In the genomic region with DNA sequence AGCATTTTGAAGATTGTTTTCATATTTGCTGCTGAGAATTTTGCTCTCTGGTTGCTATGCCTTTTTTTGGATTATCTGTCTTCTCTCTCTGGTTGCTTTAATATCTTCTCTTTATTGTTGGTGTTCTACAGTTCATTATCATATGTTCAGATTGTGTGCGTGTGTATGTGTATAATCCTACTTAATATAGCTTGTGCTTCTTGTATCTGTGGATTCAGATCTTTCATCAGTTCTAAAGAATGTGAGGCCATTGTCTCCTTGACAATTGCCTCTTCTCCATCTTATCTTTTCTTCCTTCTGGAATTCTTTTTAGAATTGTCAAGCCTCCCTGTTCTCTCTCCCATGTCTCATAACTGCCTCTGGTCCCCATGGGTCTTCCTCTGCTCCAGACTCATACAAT, we compare ENCODE assay signal across 28 cellular contexts.
"Had no signal": no experiment of that assay in that cellular context is flagged by ENCODE, and none has a peak within 500 bp of the region (broad histone marks: within the 10 kb centered on the region; RNA-seq: fewer than 3 reads in every experiment).

No MANE protein-coding gene starts in this region.

- H3K27ac Mint-ChIP-seq: stimulated activated effector memory CD8-positive, alpha-beta T cell treated with anti-CD3 and anti-CD28 coated beads, Interleukin-12 subunit alpha, Interleukin-12 subunit beta, amount 100 ng/mL, for 72 hours; stimulated activated memory B cell treated with anti-CD40 and anti-IgM and Interleukin-4, amounts not matched to agents 10 μg/mL and 1 μg/mL and 100 μg/mL, for 72 hours; stimulated activated naive B cell treated with anti-CD40 and anti-IgM and Interleukin-4, amounts not matched to agents 10 μg/mL and 1 μg/mL and 100 μg/mL, for 72 hours; stimulated activated naive CD8-positive, alpha-beta T cell treated with anti-CD3 and anti-CD28 coated beads, Interleukin-15, amount 100 ng/mL, for 72 hours; stimulated activated naive CD8-positive, alpha-beta T cell treated with anti-CD3 and anti-CD28 coated beads, Interleukin-15, Interleukin-2, amounts not matched to agents 100 ng/mL and 50 ng/mL, for 24 hours; type B pancreatic cell had no signal

- H3K9me3 Mint-ChIP-seq: type B pancreatic cell had no signal

- H3K9me3 ChIP-seq: suprapubic skin, testis, thyroid gland, uterus, vagina had no signal

- H3K27me3 ChIP-seq: suprapubic skin, testis, thyroid gland, tibial artery, tibial nerve, transverse colon, upper lobe of left lung, upper lobe of right lung, uterus, vagina had no signal

- H3K36me3 Mint-ChIP-seq: stimulated activated effector memory CD8-positive, alpha-beta T cell treated with anti-CD3 and anti-CD28 coated beads, Interleukin-12 subunit alpha, Interleukin-12 subunit beta, amount 100 ng/mL, for 72 hours; stimulated activated memory B cell treated with anti-CD40 and anti-IgM and Interleukin-4, amounts not matched to agents 10 μg/mL and 1 μg/mL and 100 μg/mL, for 72 hours; type B pancreatic cell had no signal

- H3K4me1 ChIP-seq: stomach, suprapubic skin, testis, tibial artery, tibial nerve, transverse colon, upper lobe of left lung, upper lobe of right lung, uterus, vagina had no signal

- DNase-seq: stimulated activated CD4-positive, alpha-beta T cell treated with anti-CD3 and anti-CD28 coated beads, Interleukin-2, amount 100 ng/mL, for 48 hours; stimulated activated CD4-positive, alpha-beta T cell treated with anti-CD3 and anti-CD28 coated beads, Interleukin-4, amount 100 ng/mL, for 1 hour; stimulated activated CD4-positive, alpha-beta T cell treated with anti-CD3 and anti-CD28 coated beads, Interleukin-4, amount 100 ng/mL, for 24 hours; stimulated activated CD4-positive, alpha-beta T cell treated with anti-CD3 and anti-CD28 coated beads, Interleukin-4, amount 100 ng/mL, for 4 hours; stimulated activated CD8-positive, alpha-beta memory T cell treated with anti-CD3 and anti-CD28 coated beads, Interleukin-4, amount 100 ng/mL, for 48 hours; stimulated activated naive B cell treated with anti-CD40 and anti-IgM and Interleukin-4, amounts not matched to agents 10 μg/mL and 1 μg/mL and 100 μg/mL, for 72 hours; stimulated activated naive CD4-positive, alpha-beta T cell; stimulated activated naive CD4-positive, alpha-beta T cell treated with Interleukin-2 at 50 U/mL for 16 hours; stimulated activated naive CD8-positive, alpha-beta T cell treated with anti-CD3 and anti-CD28 coated beads, Interleukin-15, amount 100 ng/mL, for 72 hours; stimulated activated naive CD8-positive, alpha-beta T cell treated with anti-CD3 and anti-CD28 coated beads, Interleukin-15, Interleukin-2, amounts not matched to agents 100 U/mL and 50 U/mL, for 24 hours; stomach; substantia nigra; testis; thyroid gland; tibial artery; transverse colon; trophoblast cell; upper lobe of left lung; upper lobe of right lung; uterus had no signal

- H3K27me3 Mint-ChIP-seq: stimulated activated memory B cell treated with anti-CD40 and anti-IgM and Interleukin-4, amounts not matched to agents 10 μg/mL and 1 μg/mL and 100 μg/mL, for 72 hours had no signal

- H3K27ac ChIP-seq: stomach, suprapubic skin, testis, thoracic aorta, thyroid gland, tibial artery, tibial nerve, transverse colon, upper lobe of left lung, upper lobe of right lung, uterus, vagina had no signal

- ATAC-seq: stimulated activated effector memory CD8-positive, alpha-beta T cell treated with anti-CD3 and anti-CD28 coated beads, Interleukin-12 subunit alpha, Interleukin-12 subunit beta, amount 100 ng/mL, for 72 hours; stimulated activated memory B cell treated with anti-CD40 and anti-IgM and Interleukin-4, amounts not matched to agents 10 μg/mL and 1 μg/mL and 100 μg/mL, for 72 hours; stimulated activated naive B cell treated with anti-CD40 and anti-IgM and Interleukin-4, amounts not matched to agents 10 μg/mL and 1 μg/mL and 100 μg/mL, for 72 hours; stimulated activated naive CD8-positive, alpha-beta T cell treated with anti-CD3 and anti-CD28 coated beads, Interleukin-15, amount 100 ng/mL, for 72 hours; stimulated activated naive CD8-positive, alpha-beta T cell treated with anti-CD3 and anti-CD28 coated beads, Interleukin-15, Interleukin-2, amounts not matched to agents 100 U/mL and 50 U/mL, for 24 hours; upper lobe of right lung had no signal

- H3K4me1 Mint-ChIP-seq: stimulated activated effector memory CD8-positive, alpha-beta T cell treated with anti-CD3 and anti-CD28 coated beads, Interleukin-12 subunit alpha, Interleukin-12 subunit beta, amount 100 ng/mL, for 72 hours; stimulated activated memory B cell treated with anti-CD40 and anti-IgM and Interleukin-4, amounts not matched to agents 10 μg/mL and 1 μg/mL and 100 μg/mL, for 72 hours; stimulated activated naive B cell treated with anti-CD40 and anti-IgM and Interleukin-4, amounts not matched to agents 10 μg/mL and 1 μg/mL and 100 μg/mL, for 72 hours; stimulated activated naive CD8-positive, alpha-beta T cell treated with anti-CD3 and anti-CD28 coated beads, Interleukin-15, amount 100 ng/mL, for 72 hours had no signal

- H3K4me3 ChIP-seq: stomach, suprapubic skin, testis, thoracic aorta, thyroid gland, tibial artery, tibial nerve, transverse colon, upper lobe of left lung, upper lobe of right lung, uterus, vagina had no signal

- H3K36me3 ChIP-seq: stomach, suprapubic skin, thoracic aorta, thyroid gland, tibial artery, tibial nerve, transverse colon, upper lobe of left lung, upper lobe of right lung, uterus, vagina had no signal

- H3K4me3 Mint-ChIP-seq: stimulated activated effector memory CD8-positive, alpha-beta T cell treated with anti-CD3 and anti-CD28 coated beads, Interleukin-12 subunit alpha, Interleukin-12 subunit beta, amount 100 ng/mL, for 72 hours; stimulated activated memory B cell treated with anti-CD40 and anti-IgM and Interleukin-4, amounts not matched to agents 10 μg/mL and 1 μg/mL and 100 μg/mL, for 72 hours; stimulated activated naive B cell treated with anti-CD40 and anti-IgM and Interleukin-4, amounts not matched to agents 10 μg/mL and 1 μg/mL and 100 μg/mL, for 72 hours; stimulated activated naive CD8-positive, alpha-beta T cell treated with anti-CD3 and anti-CD28 coated beads, Interleukin-15, amount 100 ng/mL, for 72 hours; stimulated activated naive CD8-positive, alpha-beta T cell treated with anti-CD3 and anti-CD28 coated beads, Interleukin-15, Interleukin-2, amounts not matched to agents 100 ng/mL and 50 ng/mL, for 24 hours; type B pancreatic cell had no signal
